ENCODE assay signal across 20 cellular contexts in the genomic region with DNA sequence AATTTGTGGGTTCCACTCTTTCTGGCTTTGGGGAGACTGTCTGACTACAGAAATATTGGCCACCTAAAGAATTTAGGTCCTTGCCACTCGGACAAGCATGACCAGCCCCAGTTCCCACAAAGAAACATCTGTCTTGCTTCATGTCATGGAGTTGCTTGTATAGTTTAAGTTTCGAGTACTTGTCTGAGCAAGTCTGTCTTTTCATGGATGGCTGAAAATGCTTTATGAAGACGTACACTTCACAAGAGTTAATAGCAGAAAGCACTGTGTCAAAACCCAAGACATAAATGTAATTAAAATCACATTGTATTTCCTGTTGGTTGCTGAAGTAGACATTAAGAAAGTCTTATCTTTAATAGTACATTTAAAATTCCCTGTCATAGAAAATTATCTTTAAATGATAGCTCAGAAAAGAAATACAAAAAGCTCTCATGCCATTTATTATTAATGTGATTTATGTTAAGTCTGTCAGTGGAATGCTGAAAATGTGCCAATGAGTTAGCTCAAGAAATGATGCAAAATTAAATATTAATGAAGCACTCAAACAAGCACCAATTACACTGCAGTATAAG. TPM values are rescaled to one million over a fixed set of nuclear protein-coding genes. Genes with fewer than 3 reads are reported as not detected.
A peak's percentile ranks its signal among the peaks of the same experiment; 100 is the strongest.
DNase-seq lines count a peak whose midpoint lies in the region; ATAC-seq and TF ChIP-seq lines count a peak whose summit lies in the region.
"Had no signal": no experiment of that assay in that cellular context is flagged by ENCODE, and none has a peak within 500 bp of the region (broad histone marks: within the 10 kb centered on the region; RNA-seq: fewer than 3 reads in every experiment).

No MANE protein-coding gene starts in this region.

- H3K79me1 ChIP-seq in mesenchymal stem cell (replicated peaks; ENCODE audit: low read length, poor library complexity, severe bottlenecking), result no peaks in the 10 kb centered on the region

- no peak overlapping the region for H2BK12ac ChIP-seq in mesenchymal stem cell (ENCODE audit: low read length in 2 of 2)

- H3K4me2 ChIP-seq in mesenchymal stem cell (ENCODE audit: low read length, poor library complexity, severe bottlenecking), result peak overlapping the region; percentile 21
- H3K4me2 ChIP-seq: smooth muscle cell had no signal

- no peak overlapping the region for H3K4ac ChIP-seq in mesenchymal stem cell (ENCODE audit: low read depth in 1 of 2, low read length in 2 of 2)

- H2BK15ac ChIP-seq in mesenchymal stem cell (ENCODE audit: low read depth, poor library complexity, severe bottlenecking), result no peak overlapping the region

- H4K91ac ChIP-seq in mesenchymal stem cell (ENCODE audit: low read length), result no peak overlapping the region

- H3K18ac ChIP-seq in mesenchymal stem cell (ENCODE audit: low read depth in 1 of 2, low read length in 2 of 2), result no peak overlapping the region

- no peak overlapping the region for H2BK120ac ChIP-seq in mesenchymal stem cell (ENCODE audit: low read depth, low read length)

- no peak overlapping the region for H4K8ac ChIP-seq in mesenchymal stem cell (ENCODE audit: low read length)

- no peak overlapping the region for H2AFZ ChIP-seq in mesenchymal stem cell (ENCODE audit: low read depth, low read length)

- H3K4me1 ChIP-seq in mesenchymal stem cell (ENCODE audit: control insufficient read depth, insufficient read depth, low read depth, low read length), result peaks cover 13% of the 10 kb centered on the region
- H3K4me1 ChIP-seq: left ventricle myocardium inferior had no signal

- H2AK5ac ChIP-seq in mesenchymal stem cell (ENCODE audit: low read length, severe bottlenecking), result no peak overlapping the region

- H3K27me3 ChIP-seq in WERI-Rb-1 (ENCODE audit: insufficient read depth, low read depth, severe bottlenecking) (no peaks in the 10 kb centered on the region), mesenchymal stem cell (ENCODE audit: control insufficient read depth in 1 of 2, insufficient read depth in 1 of 2, low read length in 2 of 2) (peaks cover 6 to 32% of the 10 kb centered on the region in 2 experiments)
- H3K27me3 ChIP-seq: transverse colon had no signal

- CTCF ChIA-PET in HEK293T (lab: Yijun Ruan, JAX), result interaction anchor here (0.7 to 0.8 kb wide), 2 partner anchors 116 to 893 kb away, joined by 3 read pairs; no protein-coding TSS in a partner anchor

- H3K9ac ChIP-seq in mesenchymal stem cell (ENCODE audit: low read length), result no peak overlapping the region

- ATAC-seq in HG03565 (IDR thresholded peaks at IDR 0.05; ENCODE audit: unreplicated experiment) (no peak), GM21723 (IDR thresholded peaks at IDR 0.05; ENCODE audit: unreplicated experiment) (no peak)
- ATAC-seq: mucosa of descending colon; stimulated activated naive CD8-positive, alpha-beta T cell treated with anti-CD3 and anti-CD28 coated beads, Interleukin-15, amount 100 ng/mL, for 72 hours had no signal

- peak; percentile 85 for DNase-seq in DMS79 (lab: John Stamatoyannopoulos, UW)
- no peak for DNase-seq in HEK293T (ENCODE audit: extremely low spot score)
- DNase-seq in WERI-Rb-1, result no peak
- DNase-seq in mesenchymal stem cell, result no peak
- DNase-seq in NCI-H2196 treated with DMSO at 0.1 percent for 48 hours (lab: John Stamatoyannopoulos, UW; ENCODE audit: unreplicated experiment), result no peak
- DNase-seq: activated naive CD8-positive, alpha-beta T cell treated with anti-CD3 and anti-CD28 coated beads for 36 hours; CD8-positive, alpha-beta memory T cell; effector memory CD4-positive, alpha-beta T cell; head of caudate nucleus; left ventricle myocardium inferior; mucosa of descending colon; NCI-H524 treated with DMSO at 0.1 percent for 48 hours; RPMI8226; stimulated activated CD4-positive, alpha-beta T cell treated with anti-CD3 and anti-CD28 coated beads, Interleukin-4, amount 100 ng/mL, for 4 hours; stimulated activated naive CD8-positive, alpha-beta T cell treated with anti-CD3 and anti-CD28 coated beads, Interleukin-15, amount 100 ng/mL, for 72 hours; transverse colon had no signal

- POLR2A ChIA-PET in HEK293T (lab: Yijun Ruan, JAX), result interaction anchor here (0.5 kb wide), 1 partner anchor 109 kb away, joined by 3 read pairs; no protein-coding TSS in a partner anchor

- H3K27ac ChIP-seq in WERI-Rb-1 (peak overlapping the region; percentile 26), mesenchymal stem cell (ENCODE audit: low read length, poor library complexity, severe bottlenecking) (peak overlapping the region; percentile 81)
- H3K27ac ChIP-seq: HL-60, left ventricle myocardium inferior, transverse colon had no signal

- no peak overlapping the region for H3K23ac ChIP-seq in mesenchymal stem cell (ENCODE audit: low read length in 2 of 2)

- H3K14ac ChIP-seq in mesenchymal stem cell (ENCODE audit: low read length in 2 of 2), result no peak overlapping the region

- H3K36me3 ChIP-seq in WERI-Rb-1 (no peaks in the 10 kb centered on the region), mesenchymal stem cell (ENCODE audit: control insufficient read depth in 1 of 2, insufficient read depth in 2 of 2, low read depth in 1 of 2, low read length in 2 of 2) (no peaks in the 10 kb centered on the region)
- H3K36me3 ChIP-seq: left ventricle myocardium inferior, transverse colon had no signal

- peaks cover 3% of the 10 kb centered on the region for H3K9me3 ChIP-seq in WERI-Rb-1 (ENCODE audit: severe bottlenecking)
- H3K9me3 ChIP-seq in mesenchymal stem cell (ENCODE audit: control insufficient read depth, low read length), result no peaks in the 10 kb centered on the region
- H3K9me3 ChIP-seq: left ventricle myocardium inferior, mucosa of descending colon, transverse colon had no signal

- peak overlapping the region; percentile 36 for H2BK5ac ChIP-seq in mesenchymal stem cell (ENCODE audit: low read depth, low read length, poor library complexity, severe bottlenecking)

- no CpG with 5 or more reads among the region's 3 CpGs for WGBS in mesenchymal stem cell

- TF ChIP-seq CTCF in WERI-Rb-1 (IDR thresholded peaks at IDR 0.05; ENCODE audit: low read depth, low read length), result no peak

- H3K4me3 ChIP-seq in WERI-Rb-1 (ENCODE audit: low read depth, low read length) (no peak overlapping the region), mesenchymal stem cell (ENCODE audit: insufficient read depth in 1 of 2, low read depth in 1 of 2, low read length in 2 of 2) (no peak overlapping the region)
- H3K4me3 ChIP-seq: left ventricle myocardium inferior, mucosa of descending colon, smooth muscle cell, transverse colon had no signal

TF ChIP-seq in HEK293T, 16 proteins besides CTCF, POLR2A, EP300 and RAD21:
- TF ChIP-seq LEF1 (IDR thresholded peaks at IDR 0.05; ENCODE audit: borderline replicate concordance) (no peak), TARDBP (IDR thresholded peaks at IDR 0.05) (no peak), PKNOX1 (IDR thresholded peaks at IDR 0.05) (peak; percentile 20; the same call in 1 of the 2 replicates)

RNA-seq across cellular contexts. Expression of gene XYLT2, which starts 29.8 kb away (rescaled TPM):
- polyA plus RNA-seq in mesenchymal stem cell (2013, experiment 1 of 2), result 27.9 TPM
- polyA plus RNA-seq in mesenchymal stem cell (2013, experiment 2 of 2), result 27.6 TPM

RNA-seq across cellular contexts. Expression of gene TMEM92, which starts 41.8 kb away (rescaled TPM):
- polyA plus RNA-seq in mesenchymal stem cell (2013, experiment 1 of 2), result 0.86 TPM
- polyA plus RNA-seq in mesenchymal stem cell (2013, experiment 2 of 2), result 0.62 TPM
- polyA plus RNA-seq: CD8-positive, alpha-beta memory T cell had no signal

RNA-seq across cellular contexts. Expression of gene MRPL27, which starts 56.9 kb away (rescaled TPM):
- 75.2 TPM for polyA plus RNA-seq in mesenchymal stem cell (2013, experiment 1 of 2)
- polyA plus RNA-seq in mesenchymal stem cell (2013, experiment 2 of 2), result 75.5 TPM

RNA-seq across cellular contexts. Expression of gene EME1, which starts 56.9 kb away (rescaled TPM):
- 1.1 TPM for polyA plus RNA-seq in mesenchymal stem cell (2013, experiment 1 of 2)
- polyA plus RNA-seq in mesenchymal stem cell (2013, experiment 2 of 2), result 1.1 TPM
